25 cellular contexts compared by ENCODE assay signal in genomic region chr6:47563162-47563561, GRCh38.
DNase-seq lines count a peak whose midpoint lies in the region; ATAC-seq, FAIRE-seq and TF ChIP-seq lines count a peak whose summit lies in the region.
"Had no signal": no experiment of that assay in that cellular context is flagged by ENCODE, and none has a peak within 500 bp of the region (broad histone marks: within the 10 kb centered on the region; RNA-seq: fewer than 3 reads in every experiment).

No MANE protein-coding gene starts in this region.

- TF ChIP-seq EP300 in HepG2 (IDR thresholded peaks at IDR 0.05; ENCODE audit: low read depth in 2 of 2, low read length in 2 of 2) (no peak), HepG2 (CRISPR knock-in tag; IDR thresholded peaks at IDR 0.05; ENCODE audit: borderline replicate concordance) (no peak)

- H3K4me1 ChIP-seq in HepG2 (ENCODE audit: insufficient read depth, low read length) (no peaks in the 10 kb centered on the region), right lobe of liver (no peaks in the 10 kb centered on the region), OCI-LY3 (ENCODE audit: low read length) (peaks cover 14% of the 10 kb centered on the region)
- H3K4me1 ChIP-seq: BE2C, BLaER1 had no signal

- TF ChIP-seq CTCF in HepG2 (CRISPR knock-in tag; IDR thresholded peaks at IDR 0.05) (no peak), right lobe of liver (IDR thresholded peaks at IDR 0.05) (no peak), OCI-LY3 (IDR thresholded peaks at IDR 0.05; ENCODE audit: low read depth, low read length) (no peak), endothelial cell (IDR thresholded peaks at IDR 0.05; ENCODE audit: unreplicated experiment) (no peak)

- intact Hi-C loops in HepG2 (cut with micrococcal nuclease; ENCODE audit: unreplicated experiment) (no loop called here), right lobe of liver (cut with DNase I) (no loop called here)

- H2AFZ ChIP-seq in HepG2 (ENCODE audit: low read length), result no peak overlapping the region
- H2AFZ ChIP-seq in OCI-LY3 (ENCODE audit: low read depth, low read length), result no peak overlapping the region

- H3K27ac Mint-ChIP-seq in endothelial cell (ENCODE audit: unreplicated experiment), result no peak overlapping the region
- H3K27ac Mint-ChIP-seq: CD14-positive monocyte; CD4-positive, alpha-beta memory T cell; CD4-positive, CD25-positive, alpha-beta regulatory T cell had no signal

- H3K27me3 Mint-ChIP-seq in endothelial cell (ENCODE audit: unreplicated experiment), result peaks cover 1% of the 10 kb centered on the region
- H3K27me3 Mint-ChIP-seq: CD4-positive, alpha-beta memory T cell; CD4-positive, CD25-positive, alpha-beta regulatory T cell; CD8-positive, alpha-beta memory T cell had no signal

- in situ Hi-C loops in HepG2 (cut with HindIII; ENCODE audit: extremely low pct_ligation_motif_present, low pct_unique_long_range_greater_than_20kb), result no loop called here

- WGBS in HepG2 (ENCODE audit: low lambda C conversion rate), result over 99% methylated on average over 3 of the region's 3 CpGs
- 85% methylated on average over 3 of the region's 3 CpGs for WGBS in right lobe of liver (ENCODE audit: insufficient coverage, low coverage, low lambda C conversion rate, missing lambda C conversion rate)

- H3K4me3 ChIP-seq in HepG2 (replicated peaks in 1 of 3; ENCODE audit: insufficient read depth in 1 of 3, low read depth in 2 of 3, low read length in 3 of 3) (no peak overlapping the region), right lobe of liver (no peak overlapping the region), OCI-LY3 (ENCODE audit: low read length) (no peak overlapping the region)
- H3K4me3 ChIP-seq: BLaER1 had no signal

- DNase-seq in HepG2 (ENCODE audit: low spot score) (no peak), right lobe of liver (no peak), endothelial cell (ENCODE audit: low spot score) (no peak), NCI-H2107 (lab: John Stamatoyannopoulos, UW) (no peak), SK-N-DZ (ENCODE audit: low spot score) (no peak)
- DNase-seq: ACHN; BE2C; C1 segment of cervical spinal cord; CD4-positive, alpha-beta memory T cell; CD4-positive, CD25-positive, alpha-beta regulatory T cell; CD8-positive, alpha-beta memory T cell; COR-L47; DMS 273 treated with DMSO at 0.1 percent for 48 hours; DMS153; DMS53; DMS79; DND-41; EL; GDM1 had no signal

- peaks cover 2% of the 10 kb centered on the region for H3K79me2 ChIP-seq in HepG2 (ENCODE audit: insufficient read depth, low read length)
- peaks cover 59% of the 10 kb centered on the region for H3K79me2 ChIP-seq in OCI-LY3 (ENCODE audit: low read length)

- H3K4me2 ChIP-seq in HepG2 (ENCODE audit: low read depth, low read length) (no peak overlapping the region), OCI-LY3 (ENCODE audit: low read length) (peak overlapping the region; percentile 24)
- H3K4me2 ChIP-seq: BLaER1 had no signal

- no peak overlapping the region for H3K27ac ChIP-seq in HepG2 (ENCODE audit: extremely low read length, insufficient read depth, low read length)
- no peak overlapping the region for H3K27ac ChIP-seq in right lobe of liver
- peak overlapping the region; percentile 3; the same call in 1 of the 2 replicates for H3K27ac ChIP-seq in OCI-LY3 (ENCODE audit: low read length)
- H3K27ac ChIP-seq: 22Rv1, BLaER1 had no signal

- ATAC-seq in HepG2 (no peak), right lobe of liver (no peak)

- POLR2A ChIA-PET in HepG2 (lab: Yijun Ruan, JAX), result no interaction called here

- no peaks in the 10 kb centered on the region for H3K9me3 ChIP-seq in HepG2 (ENCODE audit: low read length)
- no peaks in the 10 kb centered on the region for H3K9me3 ChIP-seq in right lobe of liver
- H3K9me3 ChIP-seq in OCI-LY3 (ENCODE audit: insufficient read depth, low read length), result no peaks in the 10 kb centered on the region
- H3K9me3 ChIP-seq: BE2C had no signal

- peaks cover 5 to 9% of the 10 kb centered on the region in 2 experiments; a peak in 4 of 5 replicates for H3K36me3 ChIP-seq in HepG2 (replicated peaks in 1 of 2; ENCODE audit: control insufficient read depth in 1 of 2, insufficient read depth in 2 of 2, low read length in 2 of 2)
- no peaks in the 10 kb centered on the region for H3K36me3 ChIP-seq in right lobe of liver
- H3K36me3 ChIP-seq in OCI-LY3 (replicated peaks; ENCODE audit: low read depth, low read length), result peaks cover 16% of the 10 kb centered on the region
- H3K36me3 ChIP-seq: BE2C had no signal

- TF ChIP-seq RAD21 in HepG2 (CRISPR knock-in tag; IDR thresholded peaks at IDR 0.05), result no peak

- H4K20me1 ChIP-seq in HepG2 (ENCODE audit: insufficient read depth, low read length), result no peaks in the 10 kb centered on the region; the same call in 1 of the 2 replicates
- H4K20me1 ChIP-seq in OCI-LY3 (ENCODE audit: insufficient read depth, low read length), result peaks cover 45% of the 10 kb centered on the region
- H4K20me1 ChIP-seq: BLaER1 had no signal

- no TSS peak for BruUV-seq in HepG2 (replicated peaks; lab: Mats Ljungman, UMichigan)

- H3K36me3 Mint-ChIP-seq in endothelial cell (ENCODE audit: low read depth, unreplicated experiment), result no peaks in the 10 kb centered on the region

- H3K9ac ChIP-seq in HepG2 (ENCODE audit: insufficient read depth, low read depth, low read length) (no peak overlapping the region), OCI-LY3 (ENCODE audit: low read length) (no peak overlapping the region)
- H3K9ac ChIP-seq: BLaER1 had no signal

- no peaks in the 10 kb centered on the region for H3K27me3 ChIP-seq in HepG2 (ENCODE audit: control insufficient read depth in 1 of 2, insufficient read depth in 2 of 2, low read length in 2 of 2)
- H3K27me3 ChIP-seq in right lobe of liver, result no peaks in the 10 kb centered on the region
- no peaks in the 10 kb centered on the region for H3K27me3 ChIP-seq in OCI-LY3 (ENCODE audit: low read depth, low read length)
- H3K27me3 ChIP-seq: BE2C, BLaER1 had no signal

- H3K4me1 Mint-ChIP-seq in endothelial cell (ENCODE audit: unreplicated experiment), result peaks cover 5% of the 10 kb centered on the region
- H3K4me1 Mint-ChIP-seq: CD14-positive monocyte had no signal

- peak overlapping the region; percentile 9 for H3K4me3 Mint-ChIP-seq in endothelial cell (ENCODE audit: unreplicated experiment)
- H3K4me3 Mint-ChIP-seq: CD14-positive monocyte; CD4-positive, alpha-beta memory T cell; CD4-positive, CD25-positive, alpha-beta regulatory T cell; CD8-positive, alpha-beta memory T cell had no signal

- FAIRE-seq in HepG2 (lab: Jason Lieb, UNC), result no peak
- FAIRE-seq: GM12891, GM19239 had no signal

- TF ChIP-seq POLR2A in HepG2 (IDR thresholded peaks at IDR 0.05; ENCODE audit: insufficient read depth in 1 of 2, low read depth in 2 of 2, low read length in 2 of 2), result no peak
- no peak for TF ChIP-seq POLR2A in right lobe of liver (IDR thresholded peaks at IDR 0.05)

- CTCF ChIA-PET in HepG2 (lab: Yijun Ruan, JAX; ENCODE audit: low intra/inter-chr PET ratio, low total read pairs), result no interaction called here

- H3K9me3 Mint-ChIP-seq in endothelial cell (ENCODE audit: unreplicated experiment), result no peaks in the 10 kb centered on the region

TF ChIP-seq in HepG2, 621 proteins besides CTCF, POLR2A, EP300 and RAD21:
- TF ChIP-seq MAFF (IDR thresholded peaks at IDR 0.05; ENCODE audit: low read depth, low read length) (peak; percentile 81), MED1 (CRISPR knock-in tag; IDR thresholded peaks at IDR 0.05) (no peak), SSRP1 (CRISPR knock-in tag; IDR thresholded peaks at IDR 0.05) (no peak), MAFK (conservative IDR thresholded peaks at IDR 0.05 in 1 of 2, IDR thresholded peaks at IDR 0.05 in 1 of 2; ENCODE audit: low read length in 2 of 2) (peak; percentile 78 to 83)
